In the genomic region with DNA sequence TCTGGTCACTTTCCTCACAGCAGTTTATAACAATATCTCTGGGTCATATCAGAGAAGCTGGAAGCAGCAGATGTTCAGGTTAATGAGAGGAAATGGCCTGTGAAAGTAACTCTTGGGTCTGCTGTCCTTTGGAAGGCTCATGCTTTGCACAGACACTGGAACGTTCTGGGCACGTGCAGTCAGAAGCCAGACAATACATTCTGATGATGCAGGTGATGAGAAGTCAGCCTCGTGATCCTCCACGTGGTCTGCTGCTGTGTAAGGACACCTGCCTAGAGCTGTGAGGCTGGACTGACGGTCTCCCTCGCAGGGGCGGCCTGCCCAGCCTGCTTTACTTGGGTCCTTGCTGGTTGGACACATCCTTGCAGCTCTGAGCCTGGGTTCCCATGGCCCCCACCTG, we compare ENCODE assay signal across 1 cellular context.
TF ChIP-seq lines count a peak whose summit lies in the region.

No MANE protein-coding gene starts in this region.

TF ChIP-seq in IMR-90, 13 proteins besides CTCF, POLR2A, EP300 and RAD21 (continued from another document):
- TF ChIP-seq, protein P1, sequence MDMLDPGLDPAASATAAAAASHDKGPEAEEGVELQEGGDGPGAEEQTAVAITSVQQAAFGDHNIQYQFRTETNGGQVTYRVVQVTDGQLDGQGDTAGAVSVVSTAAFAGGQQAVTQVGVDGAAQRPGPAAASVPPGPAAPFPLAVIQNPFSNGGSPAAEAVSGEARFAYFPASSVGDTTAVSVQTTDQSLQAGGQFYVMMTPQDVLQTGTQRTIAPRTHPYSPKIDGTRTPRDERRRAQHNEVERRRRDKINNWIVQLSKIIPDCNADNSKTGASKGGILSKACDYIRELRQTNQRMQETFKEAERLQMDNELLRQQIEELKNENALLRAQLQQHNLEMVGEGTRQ (IDR thresholded peaks at IDR 0.05; ENCODE audit: low read depth, low read length), result no peak
- TF ChIP-seq SMC3 (IDR thresholded peaks at IDR 0.05; ENCODE audit: low read depth, low read length) (no peak), NFE2L2 (IDR thresholded peaks at IDR 0.05; ENCODE audit: low read depth, low read length) (no peak)
